Comparison of ENCODE assay signal across 1 cellular context in genomic region chr12:16349132-16349463, GRCh38.
TF ChIP-seq lines count a peak whose summit lies in the region.

No MANE protein-coding gene starts in this region.

TF ChIP-seq in K562, 482 proteins besides CTCF, POLR2A, EP300 and RAD21 (continued from another document and continues in another):
- no peak for TF ChIP-seq ZSCAN29 (IDR thresholded peaks at IDR 0.05)
- TF ChIP-seq ARNT (IDR thresholded peaks at IDR 0.05): 0 out of 4 replicates have a peak, but pooled peaks of 1 of the 2 experiments have one; percentile 32
- no peak for TF ChIP-seq BCL6 (CRISPR knock-in tag; IDR thresholded peaks at IDR 0.05)
- TF ChIP-seq PRPF4 (IDR thresholded peaks at IDR 0.05; ENCODE audit: insufficient read depth, low read depth, low read length, poor library complexity, severe bottlenecking): no peak
- 0 out of 2 replicates have a peak, but pooled peaks have one; percentile 14 for TF ChIP-seq MYC (IDR thresholded peaks at IDR 0.05; ENCODE audit: low read depth, low read length)
- TF ChIP-seq MYC (CRISPR knock-in tag; IDR thresholded peaks at IDR 0.05; ENCODE audit: borderline replicate concordance, low read depth): no peak
- no peak for TF ChIP-seq ZNF174 (CRISPR knock-in tag; IDR thresholded peaks at IDR 0.05)
- TF ChIP-seq LCOR (CRISPR knock-in tag; IDR thresholded peaks at IDR 0.05): no peak
- no peak for TF ChIP-seq RFX1 (IDR thresholded peaks at IDR 0.05)
- peak; percentile 42; the same call in 1 of the 2 replicates for TF ChIP-seq EP400 (IDR thresholded peaks at IDR 0.05)
- no peak for TF ChIP-seq NEUROD1 (IDR thresholded peaks at IDR 0.05; ENCODE audit: borderline replicate concordance, low read depth, low read length, partially characterized antibody)
- TF ChIP-seq ZNF41 (CRISPR knock-in tag; conservative IDR thresholded peaks at IDR 0.05): no peak
- no peak for TF ChIP-seq ZNF780A (CRISPR knock-in tag; IDR thresholded peaks at IDR 0.05)
- TF ChIP-seq HSF4 (CRISPR knock-in tag; IDR thresholded peaks at IDR 0.05; ENCODE audit: borderline replicate concordance): no peak
- no peak for TF ChIP-seq MCM2 (IDR thresholded peaks at IDR 0.05; ENCODE audit: low read depth)
- no peak for TF ChIP-seq NR0B1 (IDR thresholded peaks at IDR 0.05; ENCODE audit: partially characterized antibody)
- no peak for TF ChIP-seq ZFX (CRISPR knock-in tag; IDR thresholded peaks at IDR 0.05)
- TF ChIP-seq, protein P1, sequence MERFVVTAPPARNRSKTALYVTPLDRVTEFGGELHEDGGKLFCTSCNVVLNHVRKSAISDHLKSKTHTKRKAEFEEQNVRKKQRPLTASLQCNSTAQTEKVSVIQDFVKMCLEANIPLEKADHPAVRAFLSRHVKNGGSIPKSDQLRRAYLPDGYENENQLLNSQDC (CRISPR knock-in tag; IDR thresholded peaks at IDR 0.05): no peak
- TF ChIP-seq, protein P2, sequence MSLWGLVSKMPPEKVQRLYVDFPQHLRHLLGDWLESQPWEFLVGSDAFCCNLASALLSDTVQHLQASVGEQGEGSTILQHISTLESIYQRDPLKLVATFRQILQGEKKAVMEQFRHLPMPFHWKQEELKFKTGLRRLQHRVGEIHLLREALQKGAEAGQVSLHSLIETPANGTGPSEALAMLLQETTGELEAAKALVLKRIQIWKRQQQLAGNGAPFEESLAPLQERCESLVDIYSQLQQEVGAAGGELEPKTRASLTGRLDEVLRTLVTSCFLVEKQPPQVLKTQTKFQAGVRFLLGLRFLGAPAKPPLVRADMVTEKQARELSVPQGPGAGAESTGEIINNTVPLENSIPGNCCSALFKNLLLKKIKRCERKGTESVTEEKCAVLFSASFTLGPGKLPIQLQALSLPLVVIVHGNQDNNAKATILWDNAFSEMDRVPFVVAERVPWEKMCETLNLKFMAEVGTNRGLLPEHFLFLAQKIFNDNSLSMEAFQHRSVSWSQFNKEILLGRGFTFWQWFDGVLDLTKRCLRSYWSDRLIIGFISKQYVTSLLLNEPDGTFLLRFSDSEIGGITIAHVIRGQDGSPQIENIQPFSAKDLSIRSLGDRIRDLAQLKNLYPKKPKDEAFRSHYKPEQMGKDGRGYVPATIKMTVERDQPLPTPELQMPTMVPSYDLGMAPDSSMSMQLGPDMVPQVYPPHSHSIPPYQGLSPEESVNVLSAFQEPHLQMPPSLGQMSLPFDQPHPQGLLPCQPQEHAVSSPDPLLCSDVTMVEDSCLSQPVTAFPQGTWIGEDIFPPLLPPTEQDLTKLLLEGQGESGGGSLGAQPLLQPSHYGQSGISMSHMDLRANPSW (CRISPR knock-in tag; IDR thresholded peaks at IDR 0.05): no peak
- no peak for TF ChIP-seq GABPB1 (CRISPR knock-in tag; IDR thresholded peaks at IDR 0.05)
- no peak for TF ChIP-seq GATAD2A (IDR thresholded peaks at IDR 0.05)
- TF ChIP-seq NCOA4 (IDR thresholded peaks at IDR 0.05; ENCODE audit: partially characterized antibody): no peak
- no peak for TF ChIP-seq RBM15 (IDR thresholded peaks at IDR 0.05; ENCODE audit: insufficient read depth, low read length)
- TF ChIP-seq U2AF1 (optimal IDR thresholded peaks at IDR 0.05; ENCODE audit: low read depth, low read length): no peak
- no peak for TF ChIP-seq ZNF518B (CRISPR knock-in tag; IDR thresholded peaks at IDR 0.05)
- TF ChIP-seq, protein P3, sequence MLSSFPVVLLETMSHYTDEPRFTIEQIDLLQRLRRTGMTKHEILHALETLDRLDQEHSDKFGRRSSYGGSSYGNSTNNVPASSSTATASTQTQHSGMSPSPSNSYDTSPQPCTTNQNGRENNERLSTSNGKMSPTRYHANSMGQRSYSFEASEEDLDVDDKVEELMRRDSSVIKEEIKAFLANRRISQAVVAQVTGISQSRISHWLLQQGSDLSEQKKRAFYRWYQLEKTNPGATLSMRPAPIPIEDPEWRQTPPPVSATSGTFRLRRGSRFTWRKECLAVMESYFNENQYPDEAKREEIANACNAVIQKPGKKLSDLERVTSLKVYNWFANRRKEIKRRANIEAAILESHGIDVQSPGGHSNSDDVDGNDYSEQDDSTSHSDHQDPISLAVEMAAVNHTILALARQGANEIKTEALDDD (IDR thresholded peaks at IDR 0.05): no peak
- TF ChIP-seq ELK3 (CRISPR knock-in tag; IDR thresholded peaks at IDR 0.05): no peak
- no peak for TF ChIP-seq RBM25 (IDR thresholded peaks at IDR 0.05; ENCODE audit: low read depth, low read length, severe bottlenecking)
- TF ChIP-seq NR2C2 (CRISPR knock-in tag; IDR thresholded peaks at IDR 0.05): no peak
- 0 out of 2 replicates have a peak, but pooled peaks have one; percentile 11 for TF ChIP-seq NR2C2 (tag; IDR thresholded peaks at IDR 0.05)
- no peak for TF ChIP-seq ZNF449 (CRISPR knock-in tag; IDR thresholded peaks at IDR 0.05)
- TF ChIP-seq CBX8 (IDR thresholded peaks at IDR 0.05; ENCODE audit: borderline replicate concordance, extremely low read depth, low read depth, low read length, poor library complexity, severe bottlenecking): no peak
- no peak for TF ChIP-seq E2F3 (CRISPR knock-in tag; IDR thresholded peaks at IDR 0.05)
- TF ChIP-seq HBP1 (CRISPR knock-in tag; IDR thresholded peaks at IDR 0.05): no peak
- no peak for TF ChIP-seq SRSF9 (IDR thresholded peaks at IDR 0.05; ENCODE audit: borderline replicate concordance, low read depth, low read length)
- TF ChIP-seq ETV1 (tag; conservative IDR thresholded peaks at IDR 0.05; ENCODE audit: low read depth): no peak
- TF ChIP-seq HDGF (IDR thresholded peaks at IDR 0.05): no peak
- TF ChIP-seq ZNF76 (CRISPR knock-in tag; IDR thresholded peaks at IDR 0.05; ENCODE audit: borderline replicate concordance): no peak
- TF ChIP-seq XRCC4 (IDR thresholded peaks at IDR 0.05; ENCODE audit: extremely low read depth, insufficient read depth, insufficient read length): no peak
- no peak for TF ChIP-seq HNRNPH1 (optimal IDR thresholded peaks at IDR 0.05; ENCODE audit: low read depth, low read length)
- TF ChIP-seq TEAD1 (CRISPR knock-in tag; IDR thresholded peaks at IDR 0.05): no peak
- TF ChIP-seq, protein P4, sequence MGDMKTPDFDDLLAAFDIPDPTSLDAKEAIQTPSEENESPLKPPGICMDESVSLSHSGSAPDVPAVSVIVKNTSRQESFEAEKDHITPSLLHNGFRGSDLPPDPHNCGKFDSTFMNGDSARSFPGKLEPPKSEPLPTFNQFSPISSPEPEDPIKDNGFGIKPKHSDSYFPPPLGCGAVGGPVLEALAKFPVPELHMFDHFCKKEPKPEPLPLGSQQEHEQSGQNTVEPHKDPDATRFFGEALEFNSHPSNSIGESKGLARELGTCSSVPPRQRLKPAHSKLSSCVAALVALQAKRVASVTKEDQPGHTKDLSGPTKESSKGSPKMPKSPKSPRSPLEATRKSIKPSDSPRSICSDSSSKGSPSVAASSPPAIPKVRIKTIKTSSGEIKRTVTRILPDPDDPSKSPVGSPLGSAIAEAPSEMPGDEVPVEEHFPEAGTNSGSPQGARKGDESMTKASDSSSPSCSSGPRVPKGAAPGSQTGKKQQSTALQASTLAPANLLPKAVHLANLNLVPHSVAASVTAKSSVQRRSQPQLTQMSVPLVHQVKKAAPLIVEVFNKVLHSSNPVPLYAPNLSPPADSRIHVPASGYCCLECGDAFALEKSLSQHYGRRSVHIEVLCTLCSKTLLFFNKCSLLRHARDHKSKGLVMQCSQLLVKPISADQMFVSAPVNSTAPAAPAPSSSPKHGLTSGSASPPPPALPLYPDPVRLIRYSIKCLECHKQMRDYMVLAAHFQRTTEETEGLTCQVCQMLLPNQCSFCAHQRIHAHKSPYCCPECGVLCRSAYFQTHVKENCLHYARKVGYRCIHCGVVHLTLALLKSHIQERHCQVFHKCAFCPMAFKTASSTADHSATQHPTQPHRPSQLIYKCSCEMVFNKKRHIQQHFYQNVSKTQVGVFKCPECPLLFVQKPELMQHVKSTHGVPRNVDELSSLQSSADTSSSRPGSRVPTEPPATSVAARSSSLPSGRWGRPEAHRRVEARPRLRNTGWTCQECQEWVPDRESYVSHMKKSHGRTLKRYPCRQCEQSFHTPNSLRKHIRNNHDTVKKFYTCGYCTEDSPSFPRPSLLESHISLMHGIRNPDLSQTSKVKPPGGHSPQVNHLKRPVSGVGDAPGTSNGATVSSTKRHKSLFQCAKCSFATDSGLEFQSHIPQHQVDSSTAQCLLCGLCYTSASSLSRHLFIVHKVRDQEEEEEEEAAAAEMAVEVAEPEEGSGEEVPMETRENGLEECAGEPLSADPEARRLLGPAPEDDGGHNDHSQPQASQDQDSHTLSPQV (IDR thresholded peaks at IDR 0.05): no peak
- TF ChIP-seq ZNF75A (CRISPR knock-in tag; IDR thresholded peaks at IDR 0.05): no peak
- no peak for TF ChIP-seq CSDE1 (IDR thresholded peaks at IDR 0.05)
- no peak for TF ChIP-seq ZNF224 (CRISPR knock-in tag; IDR thresholded peaks at IDR 0.05)
- TF ChIP-seq DPF2 (IDR thresholded peaks at IDR 0.05): peak; percentile 70; the same call in 1 of the 2 replicates
- TF ChIP-seq IRF2 (CRISPR knock-in tag; IDR thresholded peaks at IDR 0.05): no peak
- no peak for TF ChIP-seq ZNF274 (IDR thresholded peaks at IDR 0.05; ENCODE audit: borderline replicate concordance, low read depth, low read length)
